Comparison of ENCODE assay signal across 2 cellular contexts in the genomic region with DNA sequence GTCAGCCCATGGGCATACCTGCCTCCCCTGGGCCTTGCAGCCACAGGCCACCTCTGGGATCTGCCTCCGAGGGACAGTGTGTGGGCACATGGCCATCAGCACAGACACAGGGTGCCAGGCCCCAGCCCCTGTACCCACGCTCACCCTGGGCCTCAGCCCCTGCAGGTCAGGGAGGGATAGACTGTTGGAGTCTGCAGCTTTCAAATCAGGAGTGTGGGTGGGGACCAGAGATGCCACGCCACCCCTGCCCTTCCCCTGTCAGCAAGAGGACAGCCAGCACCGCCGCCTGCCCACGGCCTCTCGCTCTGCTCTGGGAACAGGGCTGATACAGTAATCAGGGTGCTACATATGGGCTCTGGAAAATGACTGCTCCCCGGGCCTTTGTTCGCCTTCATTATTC.
TF ChIP-seq lines count a peak whose summit lies in the region.

No MANE protein-coding gene starts in this region.

TF ChIP-seq in SK-N-SH treated with all-trans-retinoic acid at 6 μM for 48 hours, 23 proteins besides CTCF, POLR2A, EP300 and RAD21 (continued from another document):
- TF ChIP-seq ZFP30 (CRISPR knock-in tag; IDR thresholded peaks at IDR 0.05) (no peak), ZNF70 (CRISPR knock-in tag; IDR thresholded peaks at IDR 0.05) (no peak), SNAI2 (CRISPR knock-in tag; IDR thresholded peaks at IDR 0.05) (no peak), ISL1 (CRISPR knock-in tag; IDR thresholded peaks at IDR 0.05) (no peak), RARB (CRISPR knock-in tag; IDR thresholded peaks at IDR 0.05) (no peak), CSDC2 (CRISPR knock-in tag; IDR thresholded peaks at IDR 0.05) (no peak), GLIS3 (CRISPR knock-in tag; IDR thresholded peaks at IDR 0.05) (no peak), ZFP3 (CRISPR knock-in tag; IDR thresholded peaks at IDR 0.05) (no peak), ARNTL (CRISPR knock-in tag; IDR thresholded peaks at IDR 0.05; ENCODE audit: borderline replicate concordance, low read depth) (no peak), OSR1 (CRISPR knock-in tag; IDR thresholded peaks at IDR 0.05) (no peak)
- TF ChIP-seq, protein P1, sequence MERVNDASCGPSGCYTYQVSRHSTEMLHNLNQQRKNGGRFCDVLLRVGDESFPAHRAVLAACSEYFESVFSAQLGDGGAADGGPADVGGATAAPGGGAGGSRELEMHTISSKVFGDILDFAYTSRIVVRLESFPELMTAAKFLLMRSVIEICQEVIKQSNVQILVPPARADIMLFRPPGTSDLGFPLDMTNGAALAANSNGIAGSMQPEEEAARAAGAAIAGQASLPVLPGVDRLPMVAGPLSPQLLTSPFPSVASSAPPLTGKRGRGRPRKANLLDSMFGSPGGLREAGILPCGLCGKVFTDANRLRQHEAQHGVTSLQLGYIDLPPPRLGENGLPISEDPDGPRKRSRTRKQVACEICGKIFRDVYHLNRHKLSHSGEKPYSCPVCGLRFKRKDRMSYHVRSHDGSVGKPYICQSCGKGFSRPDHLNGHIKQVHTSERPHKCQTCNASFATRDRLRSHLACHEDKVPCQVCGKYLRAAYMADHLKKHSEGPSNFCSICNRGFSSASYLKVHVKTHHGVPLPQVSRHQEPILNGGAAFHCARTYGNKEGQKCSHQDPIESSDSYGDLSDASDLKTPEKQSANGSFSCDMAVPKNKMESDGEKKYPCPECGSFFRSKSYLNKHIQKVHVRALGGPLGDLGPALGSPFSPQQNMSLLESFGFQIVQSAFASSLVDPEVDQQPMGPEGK (CRISPR knock-in tag; IDR thresholded peaks at IDR 0.05; ENCODE audit: borderline replicate concordance), result no peak
- TF ChIP-seq, protein P2, sequence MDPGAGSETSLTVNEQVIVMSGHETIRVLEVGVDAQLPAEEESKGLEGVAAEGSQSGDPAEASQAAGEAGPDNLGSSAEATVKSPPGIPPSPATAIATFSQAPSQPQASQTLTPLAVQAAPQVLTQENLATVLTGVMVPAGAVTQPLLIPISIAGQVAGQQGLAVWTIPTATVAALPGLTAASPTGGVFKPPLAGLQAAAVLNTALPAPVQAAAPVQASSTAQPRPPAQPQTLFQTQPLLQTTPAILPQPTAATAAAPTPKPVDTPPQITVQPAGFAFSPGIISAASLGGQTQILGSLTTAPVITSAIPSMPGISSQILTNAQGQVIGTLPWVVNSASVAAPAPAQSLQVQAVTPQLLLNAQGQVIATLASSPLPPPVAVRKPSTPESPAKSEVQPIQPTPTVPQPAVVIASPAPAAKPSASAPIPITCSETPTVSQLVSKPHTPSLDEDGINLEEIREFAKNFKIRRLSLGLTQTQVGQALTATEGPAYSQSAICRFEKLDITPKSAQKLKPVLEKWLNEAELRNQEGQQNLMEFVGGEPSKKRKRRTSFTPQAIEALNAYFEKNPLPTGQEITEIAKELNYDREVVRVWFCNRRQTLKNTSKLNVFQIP (CRISPR knock-in tag; IDR thresholded peaks at IDR 0.05; ENCODE audit: borderline replicate concordance, low read depth), result no peak

TF ChIP-seq in HEK293, 187 proteins besides CTCF, POLR2A, EP300 and RAD21 (continued from another document):
- TF ChIP-seq OSR2 (tag by site-specific recombination; IDR thresholded peaks at IDR 0.05) (no peak), HOXC10 (CRISPR knock-in tag; IDR thresholded peaks at IDR 0.05) (no peak), ZNF335 (tag by site-specific recombination; conservative IDR thresholded peaks at IDR 0.05) (no peak), ZFP37 (tag by site-specific recombination; IDR thresholded peaks at IDR 0.05) (no peak), ZFP69B (tag by site-specific recombination; IDR thresholded peaks at IDR 0.05) (no peak), ZNF146 (tag by site-specific recombination; IDR thresholded peaks at IDR 0.05) (no peak)
- TF ChIP-seq, protein P3, sequence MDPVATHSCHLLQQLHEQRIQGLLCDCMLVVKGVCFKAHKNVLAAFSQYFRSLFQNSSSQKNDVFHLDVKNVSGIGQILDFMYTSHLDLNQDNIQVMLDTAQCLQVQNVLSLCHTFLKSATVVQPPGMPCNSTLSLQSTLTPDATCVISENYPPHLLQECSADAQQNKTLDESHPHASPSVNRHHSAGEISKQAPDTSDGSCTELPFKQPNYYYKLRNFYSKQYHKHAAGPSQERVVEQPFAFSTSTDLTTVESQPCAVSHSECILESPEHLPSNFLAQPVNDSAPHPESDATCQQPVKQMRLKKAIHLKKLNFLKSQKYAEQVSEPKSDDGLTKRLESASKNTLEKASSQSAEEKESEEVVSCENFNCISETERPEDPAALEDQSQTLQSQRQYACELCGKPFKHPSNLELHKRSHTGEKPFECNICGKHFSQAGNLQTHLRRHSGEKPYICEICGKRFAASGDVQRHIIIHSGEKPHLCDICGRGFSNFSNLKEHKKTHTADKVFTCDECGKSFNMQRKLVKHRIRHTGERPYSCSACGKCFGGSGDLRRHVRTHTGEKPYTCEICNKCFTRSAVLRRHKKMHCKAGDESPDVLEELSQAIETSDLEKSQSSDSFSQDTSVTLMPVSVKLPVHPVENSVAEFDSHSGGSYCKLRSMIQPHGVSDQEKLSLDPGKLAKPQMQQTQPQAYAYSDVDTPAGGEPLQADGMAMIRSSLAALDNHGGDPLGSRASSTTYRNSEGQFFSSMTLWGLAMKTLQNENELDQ (tag by site-specific recombination; IDR thresholded peaks at IDR 0.05; ENCODE audit: low read depth), result no peak
- TF ChIP-seq, protein P4, sequence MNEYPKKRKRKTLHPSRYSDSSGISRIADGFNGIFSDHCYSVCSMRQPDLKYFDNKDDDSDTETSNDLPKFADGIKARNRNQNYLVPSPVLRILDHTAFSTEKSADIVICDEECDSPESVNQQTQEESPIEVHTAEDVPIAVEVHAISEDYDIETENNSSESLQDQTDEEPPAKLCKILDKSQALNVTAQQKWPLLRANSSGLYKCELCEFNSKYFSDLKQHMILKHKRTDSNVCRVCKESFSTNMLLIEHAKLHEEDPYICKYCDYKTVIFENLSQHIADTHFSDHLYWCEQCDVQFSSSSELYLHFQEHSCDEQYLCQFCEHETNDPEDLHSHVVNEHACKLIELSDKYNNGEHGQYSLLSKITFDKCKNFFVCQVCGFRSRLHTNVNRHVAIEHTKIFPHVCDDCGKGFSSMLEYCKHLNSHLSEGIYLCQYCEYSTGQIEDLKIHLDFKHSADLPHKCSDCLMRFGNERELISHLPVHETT (tag by site-specific recombination; IDR thresholded peaks at IDR 0.05), result no peak
- TF ChIP-seq, protein P5, sequence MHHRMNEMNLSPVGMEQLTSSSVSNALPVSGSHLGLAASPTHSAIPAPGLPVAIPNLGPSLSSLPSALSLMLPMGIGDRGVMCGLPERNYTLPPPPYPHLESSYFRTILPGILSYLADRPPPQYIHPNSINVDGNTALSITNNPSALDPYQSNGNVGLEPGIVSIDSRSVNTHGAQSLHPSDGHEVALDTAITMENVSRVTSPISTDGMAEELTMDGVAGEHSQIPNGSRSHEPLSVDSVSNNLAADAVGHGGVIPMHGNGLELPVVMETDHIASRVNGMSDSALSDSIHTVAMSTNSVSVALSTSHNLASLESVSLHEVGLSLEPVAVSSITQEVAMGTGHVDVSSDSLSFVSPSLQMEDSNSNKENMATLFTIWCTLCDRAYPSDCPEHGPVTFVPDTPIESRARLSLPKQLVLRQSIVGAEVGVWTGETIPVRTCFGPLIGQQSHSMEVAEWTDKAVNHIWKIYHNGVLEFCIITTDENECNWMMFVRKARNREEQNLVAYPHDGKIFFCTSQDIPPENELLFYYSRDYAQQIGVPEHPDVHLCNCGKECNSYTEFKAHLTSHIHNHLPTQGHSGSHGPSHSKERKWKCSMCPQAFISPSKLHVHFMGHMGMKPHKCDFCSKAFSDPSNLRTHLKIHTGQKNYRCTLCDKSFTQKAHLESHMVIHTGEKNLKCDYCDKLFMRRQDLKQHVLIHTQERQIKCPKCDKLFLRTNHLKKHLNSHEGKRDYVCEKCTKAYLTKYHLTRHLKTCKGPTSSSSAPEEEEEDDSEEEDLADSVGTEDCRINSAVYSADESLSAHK (tag by site-specific recombination; IDR thresholded peaks at IDR 0.05), result no peak
